In the genomic region with DNA sequence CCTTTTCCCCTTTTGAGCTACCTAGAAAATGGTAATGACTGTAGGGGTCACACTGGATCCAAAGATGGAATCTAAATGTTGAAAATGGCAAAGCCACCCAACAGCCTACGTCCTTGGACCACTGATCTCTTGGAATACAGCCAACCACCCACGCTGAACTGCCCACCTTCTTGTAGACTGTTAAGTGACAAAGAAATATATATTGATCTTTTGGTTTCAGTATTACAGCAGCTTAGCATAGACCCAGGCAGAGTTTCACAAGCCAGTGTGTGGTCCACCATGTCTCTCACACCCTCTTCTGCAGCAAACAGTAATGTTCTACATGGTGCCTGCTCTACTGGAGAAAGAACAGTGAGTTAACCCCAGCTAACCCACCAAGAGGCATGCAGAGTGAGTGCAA, we compare ENCODE assay signal across 18 cellular contexts. TPM values are rescaled to one million over a fixed set of nuclear protein-coding genes. Genes with fewer than 3 reads are reported as not detected.
DNase-seq lines count a peak whose midpoint lies in the region; ATAC-seq, FAIRE-seq and TF ChIP-seq lines count a peak whose summit lies in the region.
"Had no signal": no experiment of that assay in that cellular context is flagged by ENCODE, and none has a peak within 500 bp of the region (broad histone marks: within the 10 kb centered on the region; RNA-seq: fewer than 3 reads in every experiment).

No MANE protein-coding gene starts in this region.

- CTCF ChIA-PET in K562 (lab: Yijun Ruan, JAX; ENCODE audit: low intra/inter-chr PET ratio): no interaction called here

- H3K9me1 ChIP-seq in K562 (ENCODE audit: control insufficient read depth, insufficient read depth, low read length): no peaks in the 10 kb centered on the region

- no peak overlapping the region for H3K4me2 ChIP-seq in K562 (ENCODE audit: insufficient read depth, low read length)
- no peak overlapping the region for H3K4me2 ChIP-seq in GM23248 (ENCODE audit: unreplicated experiment)

- no peaks in the 10 kb centered on the region; the same call in 1 of the 2 replicates for H4K20me1 ChIP-seq in K562 (replicated peaks; ENCODE audit: control insufficient read depth, insufficient read depth, low read length)
- H4K20me1 ChIP-seq in GM23248 (ENCODE audit: insufficient read depth): no peaks in the 10 kb centered on the region
- H4K20me1 ChIP-seq: BLaER1 treated with 17β-estradiol and CSF1 and Interleukin-3, amounts not matched to agents 10 nM and 100 nM had no signal

- no peak for FAIRE-seq in K562 (lab: Jason Lieb, UNC)
- no peak for FAIRE-seq in D721Med (lab: Jason Lieb, UNC)

- peaks cover 3 to 38% of the 10 kb centered on the region in 2 experiments; a peak in 3 of 5 replicates for H3K27me3 ChIP-seq in K562 (ENCODE audit: control insufficient read depth in 2 of 2, insufficient read depth in 2 of 2, low read length in 2 of 2)
- H3K27me3 ChIP-seq in GM23248 (replicated peaks; ENCODE audit: insufficient read depth): peaks cover 24% of the 10 kb centered on the region
- H3K27me3 ChIP-seq: MG63 had no signal

- no peak overlapping the region for H3K4me3 ChIP-seq in K562
- no peak overlapping the region for H3K4me3 ChIP-seq in GM23248
- H3K4me3 ChIP-seq: BLaER1 treated with 17β-estradiol and CSF1 and Interleukin-3, amounts not matched to agents 10 nM and 100 nM; MG63 had no signal

- DNase-seq in K562 (ENCODE audit: extremely low read depth in 1 of 4, low spot score in 3 of 4): no peak
- DNase-seq in D721Med (ENCODE audit: insufficient read length, low spot score): no peak
- no peak for DNase-seq in GM23248
- DNase-seq: activated CD4-positive, alpha-beta T cell treated with anti-CD3 and anti-CD28 coated beads, Interleukin-2, amount 50 U/mL, for 48 hours; amygdala; DND-41; endodermal cell; MG63; naive B cell; NCI-H187 treated with DMSO at 0.1 percent for 48 hours; NCI-H524 treated with DMSO at 0.1 percent for 48 hours had no signal

- no peak overlapping the region for H3K27ac ChIP-seq in K562 (ENCODE audit: extremely low read depth, low read depth, low read length)
- H3K27ac ChIP-seq in GM23248: no peak overlapping the region
- H3K27ac ChIP-seq: BLaER1 treated with 17β-estradiol and CSF1 and Interleukin-3, amounts not matched to agents 10 nM and 100 nM had no signal

- WGBS in K562 (ENCODE audit: insufficient coverage, low coverage, missing lambda C conversion rate): 0% methylated on average over 2 of the region's 2 CpGs
- WGBS in GM23248 (ENCODE audit: low coverage in 1 of 2, low lambda C conversion rate in 2 of 2, missing lambda C conversion rate in 2 of 2), 2 experiments: 49 to 66% methylated on average over 2 of the region's 2 CpGs

- H3K9ac ChIP-seq in K562 (ENCODE audit: insufficient read depth in 1 of 2, low read depth in 2 of 2, low read length in 2 of 2) (no peak overlapping the region), GM23248 (no peak overlapping the region)
- H3K9ac ChIP-seq: BLaER1 treated with 17β-estradiol and CSF1 and Interleukin-3, amounts not matched to agents 10 nM and 100 nM had no signal

- H3K36me3 ChIP-seq in K562 (ENCODE audit: control insufficient read depth, insufficient read depth, low read length) (no peaks in the 10 kb centered on the region), GM23248 (ENCODE audit: low read depth) (no peaks in the 10 kb centered on the region)
- H3K36me3 ChIP-seq: BLaER1 treated with 17β-estradiol and CSF1 and Interleukin-3, amounts not matched to agents 10 nM and 100 nM; MG63 had no signal

- no peaks in the 10 kb centered on the region for H3K79me2 ChIP-seq in K562 (ENCODE audit: control insufficient read depth, insufficient read depth, low read length)
- H3K79me2 ChIP-seq in GM23248 (ENCODE audit: insufficient read depth): no peaks in the 10 kb centered on the region

- no peak for TF ChIP-seq CTCF in K562 (IDR thresholded peaks at IDR 0.05 in 2 of 3, conservative IDR thresholded peaks at IDR 0.05 in 1 of 3; ENCODE audit: insufficient read depth in 2 of 3, low read depth in 1 of 3, low read length in 3 of 3)
- TF ChIP-seq CTCF in D721Med (IDR thresholded peaks at IDR 0.05; ENCODE audit: insufficient read depth, missing control alignments): no peak

- in situ Hi-C loops in K562 (cut with MboI) (no loop called here), GM23248 (cut with MboI) (no loop called here)

- intact Hi-C loops in K562 (cut with micrococcal nuclease): no loop called here

- H3K9me3 ChIP-seq in K562 (replicated peaks; ENCODE audit: control insufficient read depth, insufficient read depth, low read depth, low read length) (no peaks in the 10 kb centered on the region), GM23248 (ENCODE audit: low read depth) (no peaks in the 10 kb centered on the region)

- no peak for TF ChIP-seq EP300 in K562 (IDR thresholded peaks at IDR 0.05; ENCODE audit: low read length)

- BruUV-seq in K562 (replicated peaks; lab: Mats Ljungman, UMichigan): no TSS peak

- TF ChIP-seq POLR2A in K562 (conservative IDR thresholded peaks at IDR 0.05): no peak

- H3K4me1 ChIP-seq in K562 (replicated peaks in 1 of 2; ENCODE audit: control insufficient read depth in 2 of 2, insufficient read depth in 2 of 2, low read length in 2 of 2) (no peaks in the 10 kb centered on the region), GM23248 (ENCODE audit: insufficient read depth) (no peaks in the 10 kb centered on the region)

- H3F3A ChIP-seq in GM23248 (ENCODE audit: insufficient read depth): no peaks in the 10 kb centered on the region

- H3K9me2 ChIP-seq in GM23248 (ENCODE audit: insufficient read depth): no peaks in the 10 kb centered on the region

- no peak for TF ChIP-seq RAD21 in K562 (CRISPR knock-in tag; conservative IDR thresholded peaks at IDR 0.05 in 1 of 2, IDR thresholded peaks at IDR 0.05 in 1 of 2)

- POLR2A ChIA-PET in K562 (lab: Yijun Ruan, JAX): no interaction called here

- H2AFZ ChIP-seq in K562 (ENCODE audit: low read depth, low read length): no peak overlapping the region
- H2AFZ ChIP-seq in GM23248: no peak overlapping the region

- ATAC-seq in GM18907 (IDR thresholded peaks at IDR 0.05; ENCODE audit: unreplicated experiment) (peak; percentile 84), GM21529 (IDR thresholded peaks at IDR 0.05; ENCODE audit: unreplicated experiment) (peak; percentile 67), HG03066 (IDR thresholded peaks at IDR 0.05; ENCODE audit: low read depth, unreplicated experiment) (peak; percentile 77), K562 (no peak), HG03039 (IDR thresholded peaks at IDR 0.05; ENCODE audit: unreplicated experiment) (no peak), GM19324 (IDR thresholded peaks at IDR 0.05; ENCODE audit: low FRiP score, unreplicated experiment) (no peak)
- ATAC-seq: Panc1 had no signal

TF ChIP-seq in K562, 482 proteins besides CTCF, POLR2A, EP300 and RAD21:
- 0 out of 2 replicates have a peak, but pooled peaks have one; percentile 7 for TF ChIP-seq EGR1 (conservative IDR thresholded peaks at IDR 0.05)
- TF ChIP-seq ZBTB17 (CRISPR knock-in tag; IDR thresholded peaks at IDR 0.05): no peak
TF ChIP-seq in K562: peak in this region for 1.

RNA-seq across cellular contexts. Expression of a gene that starts 20.2 kb away (rescaled TPM):
- total RNA-seq in K562 (2011; cell fraction: chromatin; rRNA removed; ENCODE audit: low replicate concordance): 0.16 and 0.37 TPM in 2 replicates
- total RNA-seq in K562 (2011; cell fraction: nucleolus; rRNA removed): 0.13 and 0.17 TPM in 2 replicates
- total RNA-seq in K562 (2011; cell fraction: nucleoplasm; rRNA removed): 0.15 and 0.53 TPM in 2 replicates
- 0.05 and 0.08 TPM in 2 replicates for total RNA-seq in K562 (2014; rRNA removed)
- 0.06 and 0.07 TPM in 2 replicates for total RNA-seq in K562 (2014; rRNA removed; fragmentation: Illumina TruSeq; extraction: Trizol)
- 0.04 and 0.11 TPM in 2 replicates for total RNA-seq in K562 (2015; rRNA removed; fragmentation: Illumina TruSeq; extraction: Trizol)
- 0.04 and 0.16 TPM in 2 replicates for total RNA-seq in K562 (2021)
- polyA plus RNA-seq in K562 (2011; rRNA removed): 0.01 and 0.04 TPM in 2 replicates
- polyA plus RNA-seq in K562 (2011; cell fraction: cytosol; rRNA removed): 0.07 TPM in 1 of 2 replicates, not detected in the other
- polyA plus RNA-seq in K562 (2011; cell fraction: nucleus; rRNA removed): 0.25 and 0.47 TPM in 2 replicates
- 0.01 and 0.12 TPM in 2 replicates for polyA plus RNA-seq in K562 (2012)
- 0.03 TPM in 1 of 2 replicates, not detected in the other for polyA plus RNA-seq in K562 (2014; fragmentation: Illumina TruSeq; extraction: Trizol)
- polyA plus RNA-seq in K562 (2014; fragmentation: Nextera tagmentation; extraction: Ambion mirVana): under 1 TPM; 0.01 to 0.20 TPM
- polyA plus RNA-seq in K562 (2014; rRNA removed): 0.01 and 0.08 TPM in 2 replicates
- 0.07 and 0.21 TPM in 2 replicates for polyA minus RNA-seq in K562 (2011; rRNA and poly(A)+ RNA removed)
- polyA minus RNA-seq in K562 (2011; cell fraction: cytosol; rRNA and poly(A)+ RNA removed): not detected in 2 replicates
- polyA minus RNA-seq in K562 (2011; cell fraction: nucleus; rRNA and poly(A)+ RNA removed): 0.27 and 0.44 TPM in 2 replicates
- total RNA-seq in GM23248 (2014; rRNA removed; shearing (Covaris generic)): 0.11 TPM in 1 of 2 replicates, not detected in the other
- polyA plus RNA-seq in GM23248 (2016; fragmentation: Nextera tagmentation; extraction: Ambion mirVana): 0.05 TPM in 1 of 2 replicates, not detected in the other

Comparison
In these comparisons a context has a peak if more than half of its experiments do, and no peak if none do; other contexts are left out.
1. ATAC-seq: peak in GM18907 (single experiment), GM21529 (single experiment) and HG03066 (single experiment); none in K562 (single experiment), HG03039 (single experiment) and GM19324 (single experiment).